Comparison of ENCODE assay signal across 17 cellular contexts in the genomic region with DNA sequence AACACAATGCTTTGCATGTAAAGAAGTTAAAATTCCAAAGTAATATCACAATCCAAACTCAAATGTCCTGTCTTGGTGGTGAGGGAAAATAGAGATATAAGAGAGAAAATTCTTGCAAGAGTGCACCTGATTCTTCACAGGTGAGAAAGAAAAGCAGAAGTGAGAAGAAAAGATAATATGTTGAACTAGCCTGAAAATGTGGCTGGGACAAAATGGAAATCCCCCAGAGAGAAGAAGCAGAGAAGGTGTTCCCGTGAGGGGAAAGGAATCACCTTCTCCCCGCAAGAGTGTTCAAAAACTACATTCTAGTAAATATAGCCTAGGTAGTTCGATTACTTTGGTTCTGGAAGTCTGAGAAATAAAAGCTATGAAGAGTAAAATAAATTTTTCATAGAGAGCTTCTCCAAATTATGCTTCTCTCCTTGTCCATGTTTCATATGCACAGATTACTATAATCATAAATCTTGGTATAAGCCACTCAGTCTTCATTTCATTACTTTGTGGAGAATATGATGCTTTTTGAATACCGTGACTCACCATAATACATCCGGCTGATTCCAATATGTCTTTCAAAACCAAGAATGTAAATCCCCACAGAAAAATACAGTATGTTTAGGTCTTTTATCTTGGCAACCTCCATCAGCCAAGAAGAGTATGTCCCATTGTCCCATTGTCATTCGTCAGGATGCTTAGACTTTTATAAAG.
DNase-seq lines count a peak whose midpoint lies in the region; ATAC-seq and TF ChIP-seq lines count a peak whose summit lies in the region.
"Had no signal": no experiment of that assay in that cellular context is flagged by ENCODE, and none has a peak within 500 bp of the region (broad histone marks: within the 10 kb centered on the region; RNA-seq: fewer than 3 reads in every experiment).

No MANE protein-coding gene starts in this region.

- H3K27me3 Mint-ChIP-seq in memory B cell, result peaks cover 6% of the 10 kb centered on the region

- H3K27ac ChIP-seq in effector memory CD4-positive, alpha-beta T cell (ENCODE audit: insufficient read depth, low read length, poor library complexity, severe bottlenecking), result no peak overlapping the region
- H3K27ac ChIP-seq: cardiac muscle cell had no signal

- peaks cover 5% of the 10 kb centered on the region for H3K4me1 Mint-ChIP-seq in memory B cell
- H3K4me1 Mint-ChIP-seq: CD4-positive, alpha-beta memory T cell; nephron progenitor cell had no signal

- H3K27me3 ChIP-seq in effector memory CD4-positive, alpha-beta T cell (replicated peaks; ENCODE audit: control insufficient read depth, insufficient read depth, low read length, poor library complexity, severe bottlenecking), result no peaks in the 10 kb centered on the region
- H3K27me3 ChIP-seq in BE2C, result no peaks in the 10 kb centered on the region; the same call in none of the 2 replicates
- H3K27me3 ChIP-seq: cardiac muscle cell had no signal

- DNase-seq in memory B cell (ENCODE audit: low spot score in 2 of 2) (no peak), BE2C (no peak), NCI-H69 (lab: John Stamatoyannopoulos, UW) (no peak), SKM-1 (lab: John Stamatoyannopoulos, UW; ENCODE audit: unreplicated experiment) (no peak)
- no peak for DNase-seq in effector memory CD4-positive, alpha-beta T cell
- DNase-seq: activated CD4-positive, alpha-beta memory T cell treated with anti-CD3 and anti-CD28 coated beads for 36 hours; CD4-positive, alpha-beta memory T cell; GDM1; head of caudate nucleus; left colon; MV-4-11; NCI-H446 treated with DMSO at 0.1 percent for 48 hours; nephron progenitor cell had no signal

- no peaks in the 10 kb centered on the region for H3K9me3 ChIP-seq in effector memory CD4-positive, alpha-beta T cell (ENCODE audit: control insufficient read depth, low read length)
- H3K9me3 ChIP-seq in BE2C, result no peaks in the 10 kb centered on the region

- H3K4me3 ChIP-seq in effector memory CD4-positive, alpha-beta T cell (ENCODE audit: insufficient read depth, low read depth, low read length, poor library complexity, severe bottlenecking), result no peak overlapping the region
- no peak overlapping the region for H3K4me3 ChIP-seq in BE2C (ENCODE audit: low read depth, low read length)
- H3K4me3 ChIP-seq: cardiac muscle cell had no signal

- H3K36me3 ChIP-seq in effector memory CD4-positive, alpha-beta T cell (ENCODE audit: control insufficient read depth, insufficient read depth, low read length), result no peaks in the 10 kb centered on the region
- no peaks in the 10 kb centered on the region for H3K36me3 ChIP-seq in BE2C
- H3K36me3 ChIP-seq: cardiac muscle cell had no signal

- peaks cover 6% of the 10 kb centered on the region for H3K36me3 Mint-ChIP-seq in memory B cell
- H3K36me3 Mint-ChIP-seq: CD4-positive, alpha-beta memory T cell had no signal

- peaks cover 6% of the 10 kb centered on the region for H3K9me3 Mint-ChIP-seq in memory B cell

- H3K4me1 ChIP-seq in effector memory CD4-positive, alpha-beta T cell (ENCODE audit: control insufficient read depth, insufficient read depth, low read length, poor library complexity, severe bottlenecking), result no peaks in the 10 kb centered on the region
- H3K4me1 ChIP-seq in BE2C, result no peaks in the 10 kb centered on the region

- TF ChIP-seq CTCF in BE2C (IDR thresholded peaks at IDR 0.05; ENCODE audit: low read depth, low read length), result no peak

- ATAC-seq in GM18873 (IDR thresholded peaks at IDR 0.05; ENCODE audit: low FRiP score, unreplicated experiment) (peak; percentile 86), GM21528 (IDR thresholded peaks at IDR 0.05; ENCODE audit: low FRiP score, unreplicated experiment) (peak; percentile 86), HG03066 (IDR thresholded peaks at IDR 0.05; ENCODE audit: low read depth, unreplicated experiment) (peak; percentile 73), memory B cell (ENCODE audit: low read depth) (peak; percentile 87)
- ATAC-seq: left colon had no signal

- no peak overlapping the region for H3K27ac Mint-ChIP-seq in memory B cell
- H3K27ac Mint-ChIP-seq: activated CD4-positive, alpha-beta memory T cell treated with anti-CD3 and anti-CD28 coated beads for 36 hours; CD4-positive, alpha-beta memory T cell; nephron progenitor cell had no signal

- no peak overlapping the region for H3K4me3 Mint-ChIP-seq in memory B cell
- H3K4me3 Mint-ChIP-seq: activated CD4-positive, alpha-beta memory T cell treated with anti-CD3 and anti-CD28 coated beads for 36 hours; CD4-positive, alpha-beta memory T cell; nephron progenitor cell had no signal
